In the genomic region with DNA sequence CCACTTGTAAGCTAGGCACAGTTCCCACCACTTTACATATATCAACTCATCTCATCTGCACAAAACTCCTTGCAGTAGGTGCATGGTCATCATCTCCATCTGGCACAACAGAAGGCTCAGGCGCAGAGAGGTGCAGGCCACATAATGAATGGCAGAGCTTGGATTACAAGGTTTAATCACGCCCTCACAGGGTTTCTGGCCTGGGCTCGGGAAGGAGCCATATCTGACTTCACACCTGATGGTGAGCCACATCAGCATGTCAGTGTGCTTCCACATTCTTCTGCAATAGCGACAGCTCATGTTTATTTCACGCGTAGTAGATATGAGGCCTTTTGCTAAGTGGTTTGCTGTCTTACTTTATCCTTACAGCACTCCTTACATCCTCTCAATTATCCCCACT, we compare ENCODE assay signal across 16 cellular contexts.
A peak's percentile ranks its signal among the peaks of the same experiment; 100 is the strongest.
DNase-seq lines count a peak whose midpoint lies in the region; ATAC-seq, FAIRE-seq and TF ChIP-seq lines count a peak whose summit lies in the region.
"Had no signal": no experiment of that assay in that cellular context is flagged by ENCODE, and none has a peak within 500 bp of the region (broad histone marks: within the 10 kb centered on the region; RNA-seq: fewer than 3 reads in every experiment).

No MANE protein-coding gene starts in this region.

- no peak overlapping the region for H2AK9ac ChIP-seq in IMR-90 (replicated peaks; ENCODE audit: low read depth, low read length, poor library complexity)

- no peak for TF ChIP-seq POLR2A in IMR-90 (IDR thresholded peaks at IDR 0.05; ENCODE audit: low read depth, low read length)

- H4K91ac ChIP-seq in IMR-90 (ENCODE audit: insufficient read depth, low read depth, low read length): peak overlapping the region; percentile 73

- peak overlapping the region; percentile 49; the same call in 1 of the 2 replicates for H3K23ac ChIP-seq in IMR-90 (ENCODE audit: low read depth, low read length)

- H3K36me3 ChIP-seq in IMR-90 (ENCODE audit: control insufficient read depth, insufficient read depth, low read length): no peaks in the 10 kb centered on the region
- H3K36me3 ChIP-seq in SJSA1: no peaks in the 10 kb centered on the region
- H3K36me3 ChIP-seq in kidney (ENCODE audit: control insufficient read depth in 1 of 2, insufficient read depth in 2 of 2, low read length in 2 of 2): no peaks in the 10 kb centered on the region

- H3K18ac ChIP-seq in IMR-90 (ENCODE audit: low read depth, low read length): peak overlapping the region; percentile 67; the same call in 1 of the 2 replicates

- no peak overlapping the region for H4K5ac ChIP-seq in IMR-90 (ENCODE audit: low read depth, low read length)

- H3K4ac ChIP-seq in IMR-90 (ENCODE audit: low read depth, low read length): peak overlapping the region; percentile 80

- peaks cover 0 to 18% of the 10 kb centered on the region in 2 experiments; a peak in 2 of 4 replicates for H3K79me1 ChIP-seq in IMR-90 (ENCODE audit: low read depth in 1 of 2, low read length in 2 of 2)

- H2BK5ac ChIP-seq in IMR-90 (ENCODE audit: low read depth, low read length, poor library complexity, severe bottlenecking): peak overlapping the region; percentile 36

- peak overlapping the region; percentile 81 for H2BK120ac ChIP-seq in IMR-90 (ENCODE audit: low read depth, low read length)

- intact Hi-C loops in IMR-90 (cut with micrococcal nuclease) (loop anchor here (5.0 to 10.0 kb wide), 2 partner anchors 818 to 830 kb away; no protein-coding TSS in a partner anchor), kidney (cut with DNase I) (no loop called here)

- H3K4me1 ChIP-seq in IMR-90 (ENCODE audit: control insufficient read depth, insufficient read depth, low read length) (peaks cover 11% of the 10 kb centered on the region), SJSA1 (replicated peaks) (peaks cover 53% of the 10 kb centered on the region), kidney (ENCODE audit: control insufficient read depth in 1 of 2, insufficient read depth in 1 of 2, low read depth in 1 of 2, low read length in 2 of 2) (no peaks in the 10 kb centered on the region)
- H3K4me1 ChIP-seq: A549 had no signal

- no peak overlapping the region for H3K9ac ChIP-seq in IMR-90 (ENCODE audit: low read depth, low read length)
- H3K9ac ChIP-seq in kidney (ENCODE audit: low read length in 2 of 2): no peak overlapping the region
- H3K9ac ChIP-seq: GM23248 had no signal

- peak overlapping the region; percentile 41 to 47; a peak in 3 of 4 replicates for H4K8ac ChIP-seq in IMR-90 (ENCODE audit: low read depth in 2 of 2, low read length in 2 of 2)

- H3K27me3 ChIP-seq in IMR-90 (ENCODE audit: control insufficient read depth, insufficient read depth, low read length): no peaks in the 10 kb centered on the region
- H3K27me3 ChIP-seq in SJSA1 (replicated peaks): no peaks in the 10 kb centered on the region

- no peak overlapping the region for H2AFZ ChIP-seq in IMR-90 (replicated peaks; ENCODE audit: low read length, poor library complexity)
- H2AFZ ChIP-seq: GM23248 had no signal

- H3K9me1 ChIP-seq in IMR-90 (ENCODE audit: insufficient read depth, low read length): peaks cover 18% of the 10 kb centered on the region

- no TSS peak for BruUV-seq in IMR-90 (replicated peaks; lab: Mats Ljungman, UMichigan)

- no peak for FAIRE-seq in kidney (lab: Jason Lieb, UNC)
- FAIRE-seq: A549, D721Med, H54 had no signal

- in situ Hi-C loops in IMR-90 (cut with MboI; ENCODE audit: low sequenced_read_pairs): no loop called here

- WGBS in IMR-90 (ENCODE audit: extremely low coverage in 2 of 2, insufficient read length in 1 of 2), 2 experiments: 80% methylated on average over 1 of the region's 6 CpGs; no CpG with 5 or more reads in 1 of the 2 experiments

- no peak for TF ChIP-seq CTCF in IMR-90 (conservative IDR thresholded peaks at IDR 0.05; ENCODE audit: low read depth, low read length)
- no peak for TF ChIP-seq CTCF in kidney (IDR thresholded peaks at IDR 0.05; ENCODE audit: borderline replicate concordance, extremely low read depth, insufficient read depth)

- dilution Hi-C loops in IMR-90 (cut with HindIII; ENCODE audit: low sequenced_read_pairs, unreplicated experiment): no loop called here

- H2BK20ac ChIP-seq in IMR-90 (ENCODE audit: low read depth, low read length): peak overlapping the region; percentile 86

- no peak overlapping the region for H3K4me3 ChIP-seq in IMR-90 (ENCODE audit: insufficient read depth, low read depth, low read length)
- H3K4me3 ChIP-seq in SJSA1: no peak overlapping the region
- no peak overlapping the region for H3K4me3 ChIP-seq in kidney (ENCODE audit: low read length in 2 of 2)
- H3K4me3 ChIP-seq: A549, GM23248 had no signal

- TF ChIP-seq RAD21 in IMR-90 (IDR thresholded peaks at IDR 0.05; ENCODE audit: low read length): no peak

- no peak overlapping the region for H3K14ac ChIP-seq in IMR-90 (replicated peaks; ENCODE audit: low read depth, low read length)

- H3K27ac ChIP-seq in IMR-90 (ENCODE audit: insufficient read depth, low read length): no peak overlapping the region
- H3K27ac ChIP-seq in SJSA1: peak overlapping the region; percentile 69
- H3K27ac ChIP-seq in kidney (ENCODE audit: low read depth in 2 of 2, low read length in 2 of 2): no peak overlapping the region
- H3K27ac ChIP-seq: A549, GM23248, HL-60 had no signal

- no peak for DNase-seq in IMR-90
- peak; percentile 89 to 97 for DNase-seq in NCI-H524 (lab: John Stamatoyannopoulos, UW)
- DNase-seq in SJSA1 (ENCODE audit: low read depth in 1 of 2, low spot score in 2 of 2): no peak
- DNase-seq in HEK293T (ENCODE audit: extremely low spot score): no peak
- DNase-seq in central memory CD4-positive, alpha-beta T cell: no peak
- DNase-seq in kidney: no peak
- DNase-seq: CD8-positive, alpha-beta T cell; COR-L47; DMS53; GF-D8; GM23248 had no signal

- ATAC-seq in IMR-90 (ENCODE audit: low read depth): no peak
- ATAC-seq: A549; CD8-positive, alpha-beta T cell; HCT116 had no signal

- H3K4me2 ChIP-seq in IMR-90 (ENCODE audit: low read depth, low read length): no peak overlapping the region
- H3K4me2 ChIP-seq: A549 had no signal

- peak overlapping the region; percentile 75; the same call in 2 of the 3 replicates for H2BK15ac ChIP-seq in IMR-90 (ENCODE audit: low read depth, low read length)

- no peak overlapping the region for H3K56ac ChIP-seq in IMR-90 (ENCODE audit: extremely low read depth, insufficient read depth, low read length)

- no peaks in the 10 kb centered on the region for H4K20me1 ChIP-seq in IMR-90 (ENCODE audit: insufficient read depth, low read length)

- POLR2A ChIA-PET in IMR-90 (lab: Charles Lee; ENCODE audit: unreplicated experiment) (no interaction called here), HEK293T (lab: Yijun Ruan, JAX) (no interaction called here)

- H3K9me3 ChIP-seq in IMR-90 (ENCODE audit: control insufficient read depth, insufficient read depth, low read length) (no peaks in the 10 kb centered on the region), SJSA1 (replicated peaks) (no peaks in the 10 kb centered on the region), kidney (ENCODE audit: control insufficient read depth in 1 of 2, low read length in 2 of 2) (no peaks in the 10 kb centered on the region)

- peak overlapping the region; percentile 92 for H2AK5ac ChIP-seq in IMR-90 (ENCODE audit: low read depth, low read length)

- CTCF ChIA-PET in IMR-90 (lab: Yijun Ruan, JAX) (interaction anchor here (0.7 kb wide), 1 partner anchor 659 kb away, joined by 3 read pairs; no protein-coding TSS in a partner anchor), HEK293T (lab: Yijun Ruan, JAX) (no interaction called here)

TF ChIP-seq in IMR-90, 13 proteins besides CTCF, POLR2A, EP300 and RAD21 (continues in another document):
- TF ChIP-seq, protein P1, sequence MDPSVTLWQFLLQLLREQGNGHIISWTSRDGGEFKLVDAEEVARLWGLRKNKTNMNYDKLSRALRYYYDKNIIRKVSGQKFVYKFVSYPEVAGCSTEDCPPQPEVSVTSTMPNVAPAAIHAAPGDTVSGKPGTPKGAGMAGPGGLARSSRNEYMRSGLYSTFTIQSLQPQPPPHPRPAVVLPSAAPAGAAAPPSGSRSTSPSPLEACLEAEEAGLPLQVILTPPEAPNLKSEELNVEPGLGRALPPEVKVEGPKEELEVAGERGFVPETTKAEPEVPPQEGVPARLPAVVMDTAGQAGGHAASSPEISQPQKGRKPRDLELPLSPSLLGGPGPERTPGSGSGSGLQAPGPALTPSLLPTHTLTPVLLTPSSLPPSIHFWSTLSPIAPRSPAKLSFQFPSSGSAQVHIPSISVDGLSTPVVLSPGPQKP (IDR thresholded peaks at IDR 0.05; ENCODE audit: borderline replicate concordance, low read depth, low read length): no peak
- no peak for TF ChIP-seq CHD1 (IDR thresholded peaks at IDR 0.05; ENCODE audit: low read depth, low read length)
- no peak for TF ChIP-seq MXI1 (IDR thresholded peaks at IDR 0.05; ENCODE audit: borderline replicate concordance, low read depth, low read length)
- TF ChIP-seq SMC3 (IDR thresholded peaks at IDR 0.05; ENCODE audit: low read depth, low read length): no peak
- no peak for TF ChIP-seq BHLHE40 (IDR thresholded peaks at IDR 0.05; ENCODE audit: low read depth, low read length)

TF ChIP-seq in HEK293T, 16 proteins besides CTCF, POLR2A, EP300 and RAD21:
- TF ChIP-seq CTBP1 (IDR thresholded peaks at IDR 0.05; ENCODE audit: borderline replicate concordance) (no peak), ELF4 (IDR thresholded peaks at IDR 0.05) (no peak), BHLHE40 (IDR thresholded peaks at IDR 0.05; ENCODE audit: borderline replicate concordance) (no peak), SUZ12 (IDR thresholded peaks at IDR 0.05) (no peak), ARNT (IDR thresholded peaks at IDR 0.05) (no peak), FOXA1 (IDR thresholded peaks at IDR 0.05) (no peak), SP1 (IDR thresholded peaks at IDR 0.05) (no peak), FOXK2 (IDR thresholded peaks at IDR 0.05) (no peak), L3MBTL2 (conservative IDR thresholded peaks at IDR 0.05) (no peak)
- TF ChIP-seq, protein P2, sequence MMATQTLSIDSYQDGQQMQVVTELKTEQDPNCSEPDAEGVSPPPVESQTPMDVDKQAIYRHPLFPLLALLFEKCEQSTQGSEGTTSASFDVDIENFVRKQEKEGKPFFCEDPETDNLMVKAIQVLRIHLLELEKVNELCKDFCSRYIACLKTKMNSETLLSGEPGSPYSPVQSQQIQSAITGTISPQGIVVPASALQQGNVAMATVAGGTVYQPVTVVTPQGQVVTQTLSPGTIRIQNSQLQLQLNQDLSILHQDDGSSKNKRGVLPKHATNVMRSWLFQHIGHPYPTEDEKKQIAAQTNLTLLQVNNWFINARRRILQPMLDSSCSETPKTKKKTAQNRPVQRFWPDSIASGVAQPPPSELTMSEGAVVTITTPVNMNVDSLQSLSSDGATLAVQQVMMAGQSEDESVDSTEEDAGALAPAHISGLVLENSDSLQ (IDR thresholded peaks at IDR 0.05): no peak

Comparison
In these comparisons a context has a peak if more than half of its experiments do, and no peak if none do; other contexts are left out.
1. DNase-seq: peak in NCI-H524 (2 of 2); none in IMR-90 (single experiment), SJSA1 (0 of 2), HEK293T (single experiment), central memory CD4-positive, alpha-beta T cell (single experiment) and kidney (single experiment).